8 cellular contexts compared by ENCODE assay signal in the genomic region with DNA sequence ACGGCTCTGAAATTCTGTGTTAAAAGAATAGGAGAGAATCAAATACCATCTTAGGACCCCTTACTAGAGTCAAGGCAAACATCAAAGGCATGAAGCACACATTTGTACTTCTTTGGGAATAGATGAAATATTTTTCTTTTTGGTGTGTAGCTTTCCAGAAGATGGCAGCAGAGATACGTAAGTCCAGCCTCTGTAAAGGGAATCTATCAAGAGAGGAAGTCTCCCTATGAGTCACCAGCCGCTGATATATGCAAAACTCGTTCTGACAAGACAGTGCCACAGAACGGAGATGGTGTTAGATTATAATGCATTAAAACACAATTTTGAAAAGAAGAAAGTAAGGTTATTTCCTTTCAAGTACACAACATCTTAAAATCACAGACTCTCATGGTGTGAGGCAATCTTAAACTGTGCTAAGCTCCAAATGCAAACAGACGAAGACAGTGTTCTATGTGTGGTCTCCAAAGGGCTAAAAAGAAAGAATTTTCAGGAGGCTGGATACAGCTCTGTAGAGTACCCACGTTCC.
DNase-seq lines count a peak whose midpoint lies in the region; ATAC-seq and TF ChIP-seq lines count a peak whose summit lies in the region.

No MANE protein-coding gene starts in this region.

- ATAC-seq in GM18870 (IDR thresholded peaks at IDR 0.05; ENCODE audit: unreplicated experiment), result peak; percentile 100
- peak; percentile 99 for ATAC-seq in HG03064 (IDR thresholded peaks at IDR 0.05; ENCODE audit: low read depth, unreplicated experiment)

- no peaks in the 10 kb centered on the region for H3K9me3 ChIP-seq in liver (ENCODE audit: control insufficient read depth in 4 of 4, low read length in 3 of 4)

- no peaks in the 10 kb centered on the region for H3K36me3 ChIP-seq in BJ (ENCODE audit: control insufficient read depth, insufficient read depth, low read length)
- H3K36me3 ChIP-seq in liver (ENCODE audit: control insufficient read depth in 4 of 4, insufficient read depth in 3 of 4, low read depth in 1 of 4, low read length in 3 of 4), result no peaks in the 10 kb centered on the region

- H3K27me3 ChIP-seq in BJ (ENCODE audit: control insufficient read depth, insufficient read depth, low read length) (peaks cover 5% of the 10 kb centered on the region), liver (ENCODE audit: control insufficient read depth in 4 of 4, insufficient read depth in 4 of 4, low read length in 3 of 4) (no peaks in the 10 kb centered on the region)

- H3K9me3 Mint-ChIP-seq in chondrocyte (ENCODE audit: low read depth), result peaks cover 4% of the 10 kb centered on the region

- H3K27me3 Mint-ChIP-seq in chondrocyte (ENCODE audit: low read depth), result no peaks in the 10 kb centered on the region

- no peaks in the 10 kb centered on the region for H3K4me1 Mint-ChIP-seq in chondrocyte (ENCODE audit: low read depth)

- TF ChIP-seq RAD21 in liver (IDR thresholded peaks at IDR 0.05), result peak; percentile 88 to 91

- no peak overlapping the region for H3K27ac Mint-ChIP-seq in chondrocyte (ENCODE audit: unreplicated experiment)

- TF ChIP-seq CTCF in BJ (IDR thresholded peaks at IDR 0.05; ENCODE audit: insufficient read depth, low read depth, low read length), result peak; percentile 62
- peak; percentile 94 for TF ChIP-seq CTCF in chondrocyte (IDR thresholded peaks at IDR 0.05)
- TF ChIP-seq CTCF in liver (IDR thresholded peaks at IDR 0.05; ENCODE audit: low read depth, low read length, missing input control), result peak; percentile 54

- POLR2A ChIA-PET in BJ (lab: Charles Lee), result no interaction called here

- H3K27ac ChIP-seq in liver (ENCODE audit: low read depth in 1 of 2, low read length in 2 of 2), result no peak overlapping the region

- 13% methylated on average over 7 of the region's 7 CpGs for WGBS in liver

- H3K4me3 ChIP-seq in BJ (ENCODE audit: low read depth, low read length) (no peak overlapping the region), liver (ENCODE audit: low read depth in 1 of 3, low read length in 3 of 3) (no peak overlapping the region)

- peaks cover 0 to 3% (median 0%) of the 10 kb centered on the region in 4 donors for H3K4me1 ChIP-seq in liver (ENCODE audit: control insufficient read depth in 4 of 4, insufficient read depth in 4 of 4, low read length in 3 of 4)

- DNase-seq in BJ (ENCODE audit: low read depth) (peak; percentile 27), NCI-H2081 (lab: John Stamatoyannopoulos, UW) (peak; percentile 53 to 71), T-helper 9 cell (peak; percentile 21), chondrocyte (ENCODE audit: low spot score) (no peak)
- peak; percentile 23 for DNase-seq in stimulated activated CD8-positive, alpha-beta memory T cell treated with anti-CD3 and anti-CD28 coated beads, Interleukin-12 subunit alpha, Interleukin-12 subunit beta, amount 100 ng/mL, for 1 hour (ENCODE audit: low read depth)

- CTCF ChIA-PET in BJ (lab: Yijun Ruan, JAX), result interaction anchor here (0.6 to 2.2 kb wide), 16 partner anchors 9 to 1404 kb away, joined by 3 to 8 read pairs (median 3); no protein-coding TSS in a partner anchor

- H3K36me3 Mint-ChIP-seq in chondrocyte (ENCODE audit: low read depth), result no peaks in the 10 kb centered on the region

- H3K9ac ChIP-seq in liver (ENCODE audit: low read depth in 1 of 2, low read length in 2 of 2), result no peak overlapping the region

- no peak overlapping the region for H3K4me3 Mint-ChIP-seq in chondrocyte (ENCODE audit: unreplicated experiment)

TF ChIP-seq in liver, 16 proteins besides CTCF, POLR2A, EP300 and RAD21:
- TF ChIP-seq, protein P1, sequence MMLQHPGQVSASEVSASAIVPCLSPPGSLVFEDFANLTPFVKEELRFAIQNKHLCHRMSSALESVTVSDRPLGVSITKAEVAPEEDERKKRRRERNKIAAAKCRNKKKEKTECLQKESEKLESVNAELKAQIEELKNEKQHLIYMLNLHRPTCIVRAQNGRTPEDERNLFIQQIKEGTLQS (IDR thresholded peaks at IDR 0.05), result peak; percentile 74
- TF ChIP-seq EGR1 (IDR thresholded peaks at IDR 0.05; ENCODE audit: low read depth in 2 of 2) (no peak), JUND (IDR thresholded peaks at IDR 0.05) (peak; percentile 98)
